10 cellular contexts compared by ENCODE assay signal in the genomic region with DNA sequence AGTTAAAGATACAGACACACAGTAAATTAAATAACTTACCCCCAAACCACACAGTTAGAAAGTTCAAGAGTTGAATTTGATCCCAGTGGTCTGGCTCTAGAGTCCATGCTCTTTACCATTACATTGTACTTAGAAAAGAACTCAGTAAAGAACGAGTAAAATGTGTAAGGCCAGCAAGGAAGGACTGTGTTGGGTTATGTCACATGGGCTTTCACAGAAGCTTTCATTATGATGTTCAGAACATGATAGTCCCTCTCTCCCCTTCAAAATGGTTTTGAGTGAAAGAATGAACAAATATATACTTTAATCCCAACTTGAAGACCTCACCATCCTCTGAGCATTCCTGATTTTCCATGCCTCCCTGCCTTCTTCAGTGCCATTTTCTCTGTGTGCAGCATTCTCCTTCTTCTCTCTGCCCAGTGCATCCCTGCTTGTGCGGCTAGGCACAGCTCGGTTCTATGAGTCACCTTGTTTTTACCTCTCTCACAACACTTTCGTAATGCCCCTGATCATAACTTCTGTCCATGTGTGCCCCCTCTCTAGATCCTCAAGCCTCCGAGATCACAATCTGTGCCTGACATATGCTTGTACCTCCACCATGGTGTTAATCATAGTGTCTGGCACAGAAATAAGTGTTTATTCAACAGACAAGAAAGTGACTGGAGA.
DNase-seq lines count a peak whose midpoint lies in the region; ATAC-seq lines count a peak whose summit lies in the region.
"Had no signal": no experiment of that assay in that cellular context is flagged by ENCODE, and none has a peak within 500 bp of the region (broad histone marks: within the 10 kb centered on the region; RNA-seq: fewer than 3 reads in every experiment).

No MANE protein-coding gene starts in this region.

- peak overlapping the region; percentile 17 for H3K9ac ChIP-seq in rectal smooth muscle tissue (ENCODE audit: low read length)

- H3K4me3 ChIP-seq in rectal smooth muscle tissue (ENCODE audit: low read length) = no peak overlapping the region
- H3K4me3 ChIP-seq: lung had no signal

- ATAC-seq in HG02973 (IDR thresholded peaks at IDR 0.05; ENCODE audit: unreplicated experiment) = peak; percentile 26

- no peak overlapping the region for H3K27ac ChIP-seq in rectal smooth muscle tissue (ENCODE audit: low read depth, low read length)

- DNase-seq in SIG-M5 treated with dmso at 0.1 percent for 504 hours (lab: John Stamatoyannopoulos, UW; ENCODE audit: unreplicated experiment) (peak; percentile 9), SIG-M5 (lab: John Stamatoyannopoulos, UW) (no peak), NOMO-1 treated with dmso at 0.1 percent for 144 hours (lab: John Stamatoyannopoulos, UW; ENCODE audit: unreplicated experiment) (peak; percentile 26), hepatic stellate cell (ENCODE audit: low spot score) (no peak), AG20443 (ENCODE audit: low spot score) (no peak), GOT3 (lab: John Stamatoyannopoulos, UW) (no peak)
- DNase-seq: SHP77 treated with DMSO at 0.1 percent for 48 hours had no signal

- H3K27me3 ChIP-seq in rectal smooth muscle tissue (ENCODE audit: control insufficient read depth, insufficient read depth, low read length) = no peaks in the 10 kb centered on the region

- H3K4me1 ChIP-seq in rectal smooth muscle tissue (ENCODE audit: control insufficient read depth, insufficient read depth, low read length) = no peaks in the 10 kb centered on the region

- no peaks in the 10 kb centered on the region for H3K36me3 ChIP-seq in rectal smooth muscle tissue (ENCODE audit: control insufficient read depth, insufficient read depth, low read length)

Comparison
In these comparisons a context has a peak if more than half of its experiments do, and no peak if none do; other contexts are left out.
1. DNase-seq: peak in SIG-M5 treated with dmso at 0.1 percent for 504 hours (single experiment) and NOMO-1 treated with dmso at 0.1 percent for 144 hours (single experiment); none in SIG-M5 (single experiment), hepatic stellate cell (single experiment), AG20443 (single experiment) and GOT3 (single experiment).